20 cellular contexts compared by ENCODE assay signal in genomic region chr1:24969616-24970398, GRCh38. TPM values are rescaled to one million over a fixed set of nuclear protein-coding genes. Genes with fewer than 3 reads are reported as not detected.
DNase-seq lines count a peak whose midpoint lies in the region; ATAC-seq lines count a peak whose summit lies in the region.
"Had no signal": no experiment of that assay in that cellular context is flagged by ENCODE, and none has a peak within 500 bp of the region (broad histone marks: within the 10 kb centered on the region; RNA-seq: fewer than 3 reads in every experiment).

No MANE protein-coding gene starts in this region.

- POLR2A ChIA-PET in naive thymus-derived CD4-positive, alpha-beta T cell (lab: Charles Lee), result interaction anchor here (0.6 to 7.4 kb wide), 13 partner anchors 9 to 468 kb away, joined by 3 to 58 read pairs (median 6); partner anchors contain the start of gene RUNX3

- no peak overlapping the region for H3K4me3 ChIP-seq in H7 (ENCODE audit: insufficient read depth, low read depth, low read length)
- no peak overlapping the region for H3K4me3 ChIP-seq in naive thymus-derived CD4-positive, alpha-beta T cell (ENCODE audit: low read length)
- H3K4me3 ChIP-seq: body of pancreas, heart right ventricle had no signal

- intact Hi-C loops in naive thymus-derived CD4-positive, alpha-beta T cell (cut with micrococcal nuclease), result loop anchor here (2.0 to 10.0 kb wide), 3 partner anchors 23 to 468 kb away; partner anchors contain the start of genes RCAN3 (in 1 of the 2) and SYF2 (in 1 of the 2)

- H3K4me3 Mint-ChIP-seq in activated naive CD8-positive, alpha-beta T cell, result peak overlapping the region; percentile 80
- H3K4me3 Mint-ChIP-seq in naive thymus-derived CD4-positive, alpha-beta T cell, result peak overlapping the region in 8 of 10 donors; percentile 5 to 78 (median 62)
- H3K4me3 Mint-ChIP-seq: CD14-positive monocyte had no signal

- peak overlapping the region; percentile 97 for H3K27ac Mint-ChIP-seq in activated naive CD8-positive, alpha-beta T cell
- peak overlapping the region; percentile 14 to 97 (median 85) for H3K27ac Mint-ChIP-seq in naive thymus-derived CD4-positive, alpha-beta T cell

- H3K27ac ChIP-seq in naive thymus-derived CD4-positive, alpha-beta T cell (ENCODE audit: low read depth, low read length), result peak overlapping the region; percentile 35
- H3K27ac ChIP-seq: 22Rv1, body of pancreas, heart right ventricle, KMS-11 had no signal

- peaks cover 86% of the 10 kb centered on the region for H3K4me1 Mint-ChIP-seq in activated naive CD8-positive, alpha-beta T cell (ENCODE audit: low read depth)
- H3K4me1 Mint-ChIP-seq in naive thymus-derived CD4-positive, alpha-beta T cell, result peaks cover 34 to 85% (median 69%) of the 10 kb centered on the region in 7 donors

- no peaks in the 10 kb centered on the region; the same call in 1 of the 2 replicates for H3K27me3 ChIP-seq in H7 (ENCODE audit: control insufficient read depth, insufficient read depth, low read length)
- H3K27me3 ChIP-seq in naive thymus-derived CD4-positive, alpha-beta T cell (ENCODE audit: control insufficient read depth in 2 of 2, insufficient read depth in 2 of 2, low read length in 2 of 2), result no peaks in the 10 kb centered on the region
- H3K27me3 ChIP-seq: body of pancreas had no signal

- no peaks in the 10 kb centered on the region for H3K27me3 Mint-ChIP-seq in activated naive CD8-positive, alpha-beta T cell
- H3K27me3 Mint-ChIP-seq in naive thymus-derived CD4-positive, alpha-beta T cell, result peaks cover 0 to 3% (median 0%) of the 10 kb centered on the region in 5 donors
- H3K27me3 Mint-ChIP-seq: activated T-helper 17 cell treated with anti-CD3 and anti-CD28 coated beads, Interleukin-2, amount 50 U/mL, for 72 hours had no signal

- H3K36me3 ChIP-seq in H7 (replicated peaks; ENCODE audit: control insufficient read depth, insufficient read depth, low read length), result no peaks in the 10 kb centered on the region
- H3K36me3 ChIP-seq in naive thymus-derived CD4-positive, alpha-beta T cell (ENCODE audit: control insufficient read depth in 2 of 3, insufficient read depth in 3 of 3, low read length in 3 of 3), result no peaks in the 10 kb centered on the region
- H3K36me3 ChIP-seq: heart right ventricle had no signal

- DNase-seq in NCI-H1092 treated with DMSO at 0.1 percent for 48 hours (lab: John Stamatoyannopoulos, UW), result peak; percentile 36
- no peak for DNase-seq in NCI-H1092 (lab: John Stamatoyannopoulos, UW)
- peak; percentile 80 for DNase-seq in H7
- no peak for DNase-seq in naive thymus-derived CD4-positive, alpha-beta T cell
- DNase-seq in anterior cingulate cortex (lab: John Stamatoyannopoulos, UW), result no peak
- DNase-seq in medulla oblongata (ENCODE audit: extremely low spot score), result no peak
- DNase-seq: body of pancreas, DMS79 treated with DMSO at 0.1 percent for 48 hours, heart right ventricle, kidney glomerular epithelial cell, NCI-H146, NCI-H510A, SW 1271 had no signal

- H3K9me3 Mint-ChIP-seq in activated naive CD8-positive, alpha-beta T cell (ENCODE audit: low read depth), result peaks cover 5% of the 10 kb centered on the region
- H3K9me3 Mint-ChIP-seq in naive thymus-derived CD4-positive, alpha-beta T cell, result peaks cover 0 to 13% (median 8%) of the 10 kb centered on the region in 11 donors

- peaks cover 0 to 5% (median 2%) of the 10 kb centered on the region in 3 experiments for H3K9me3 ChIP-seq in naive thymus-derived CD4-positive, alpha-beta T cell (ENCODE audit: control insufficient read depth in 2 of 3, low read length in 3 of 3)

- H3K4me1 ChIP-seq in naive thymus-derived CD4-positive, alpha-beta T cell (ENCODE audit: control insufficient read depth in 2 of 2, insufficient read depth in 2 of 2, low read length in 2 of 2), result peaks cover 25 to 53% of the 10 kb centered on the region in 2 donors
- H3K4me1 ChIP-seq: body of pancreas had no signal

- H3K36me3 Mint-ChIP-seq in activated naive CD8-positive, alpha-beta T cell, result peaks cover 3% of the 10 kb centered on the region
- H3K36me3 Mint-ChIP-seq in naive thymus-derived CD4-positive, alpha-beta T cell, result peaks cover 0 to 18% (median 6%) of the 10 kb centered on the region in 5 donors

- no peak for ATAC-seq in naive thymus-derived CD4-positive, alpha-beta T cell
- ATAC-seq in HG03457 (IDR thresholded peaks at IDR 0.05; ENCODE audit: unreplicated experiment), result no peak
- ATAC-seq: activated T-helper 17 cell treated with anti-CD3 and anti-CD28 coated beads, Interleukin-2, amount 50 U/mL, for 72 hours; body of pancreas had no signal

- CTCF ChIA-PET in naive thymus-derived CD4-positive, alpha-beta T cell (lab: Charles Lee), result interaction anchor here (0.7 to 2.9 kb wide), 4 partner anchors 9 to 122 kb away, joined by 3 to 14 read pairs (median 4); no protein-coding TSS in a partner anchor

RNA-seq across cellular contexts. Expression of gene RUNX3, which starts 39.7 kb away (rescaled TPM):
- 1.3 and 3.5 TPM in 2 replicates for total RNA-seq in H7 (2014; rRNA removed; shearing (Covaris generic))
- total RNA-seq in naive thymus-derived CD4-positive, alpha-beta T cell, result 100 to 1,000 TPM in 2 of 5 experiments, 10 to 100 TPM in 3; 71.4 to 135 (median 96.9) TPM
- 10 to 100 TPM; 14.2 to 25.8 TPM for polyA plus RNA-seq in naive thymus-derived CD4-positive, alpha-beta T cell
- total RNA-seq: dermis microvascular lymphatic vessel endothelial cell had no signal

Comparison
In these comparisons a context has a peak if more than half of its experiments do, and no peak if none do; other contexts are left out.
1. DNase-seq: peak in NCI-H1092 treated with DMSO at 0.1 percent for 48 hours (single experiment) and H7 (single experiment); none in NCI-H1092 (single experiment), naive thymus-derived CD4-positive, alpha-beta T cell (0 of 9), anterior cingulate cortex (0 of 58) and medulla oblongata (single experiment).
2. RNA of gene RUNX3, which starts 39.7 kb away (total RNA-seq): 71.4 to 135 TPM in naive thymus-derived CD4-positive, alpha-beta T cell; 1.3 to 3.5 TPM in H7; every median in the first group is over 10 times any median in the second.